In genomic region chrX:69070949-69071650, GRCh38 we compare ENCODE assay signal across 14 cellular contexts.
DNase-seq lines count a peak whose midpoint lies in the region; ATAC-seq and TF ChIP-seq lines count a peak whose summit lies in the region.
"Had no signal": no experiment of that assay in that cellular context is flagged by ENCODE, and none has a peak within 500 bp of the region (broad histone marks: within the 10 kb centered on the region; RNA-seq: fewer than 3 reads in every experiment).

No MANE protein-coding gene starts in this region.

- H3K9me3 ChIP-seq in testis, result no peaks in the 10 kb centered on the region
- H3K9me3 ChIP-seq: neutrophil had no signal

- no peaks in the 10 kb centered on the region for H3K4me1 ChIP-seq in testis

- no peak for ATAC-seq in HG03342 (IDR thresholded peaks at IDR 0.05; ENCODE audit: unreplicated experiment)
- ATAC-seq in HG03571 (IDR thresholded peaks at IDR 0.05; ENCODE audit: unreplicated experiment), result no peak
- ATAC-seq: esophagus mucosa had no signal

- WGBS in testis, 2 donors, result 32 to 74% methylated on average over 4 to 11 of the region's 12 CpGs

- DNase-seq in RPMI7951 (ENCODE audit: low read depth), result peak; percentile 15
- DNase-seq in globus pallidus (ENCODE audit: low spot score), result peak; percentile 2
- peak; percentile 40 for DNase-seq in mucosa of gallbladder (ENCODE audit: low spot score)
- DNase-seq in testis, result peak; percentile 60
- no peak for DNase-seq in NCI-H1417 treated with DMSO at 0.1 percent for 48 hours (lab: John Stamatoyannopoulos, UW)
- no peak for DNase-seq in stimulated activated naive CD4-positive, alpha-beta T cell treated with Interleukin-2 at 50 U/mL for 16 hours (lab: John Stamatoyannopoulos, UW)
- DNase-seq: activated CD4-positive, CD25-positive, alpha-beta regulatory T cell; activated gamma-delta T cell; NCI-H187 treated with DMSO at 0.1 percent for 48 hours had no signal

- TF ChIP-seq POLR2A in testis (IDR thresholded peaks at IDR 0.05), result no peak

- H3K4me3 ChIP-seq in testis, result no peak overlapping the region
- H3K4me3 ChIP-seq: dorsolateral prefrontal cortex had no signal

- intact Hi-C loops in testis (cut with DNase I; ENCODE audit: low total_unique reads), result no loop called here

- no peak for TF ChIP-seq CTCF in testis (IDR thresholded peaks at IDR 0.05)

- no peaks in the 10 kb centered on the region for H3K36me3 ChIP-seq in testis (ENCODE audit: low read depth, missing control alignments)
- H3K36me3 ChIP-seq: neutrophil had no signal

- H3K27me3 ChIP-seq in testis, result no peaks in the 10 kb centered on the region
- H3K27me3 ChIP-seq: neutrophil had no signal

- H3K27ac ChIP-seq in testis, result no peak overlapping the region
- H3K27ac ChIP-seq: dorsolateral prefrontal cortex, neutrophil had no signal

Comparison
In these comparisons a context has a peak if more than half of its experiments do, and no peak if none do; other contexts are left out.
1. DNase-seq: peak in RPMI7951 (single experiment), globus pallidus (single experiment), mucosa of gallbladder (single experiment) and testis (single experiment); none in NCI-H1417 treated with DMSO at 0.1 percent for 48 hours (single experiment) and stimulated activated naive CD4-positive, alpha-beta T cell treated with Interleukin-2 at 50 U/mL for 16 hours (single experiment).